Comparison of ENCODE assay signal across 8 cellular contexts in the genomic region with DNA sequence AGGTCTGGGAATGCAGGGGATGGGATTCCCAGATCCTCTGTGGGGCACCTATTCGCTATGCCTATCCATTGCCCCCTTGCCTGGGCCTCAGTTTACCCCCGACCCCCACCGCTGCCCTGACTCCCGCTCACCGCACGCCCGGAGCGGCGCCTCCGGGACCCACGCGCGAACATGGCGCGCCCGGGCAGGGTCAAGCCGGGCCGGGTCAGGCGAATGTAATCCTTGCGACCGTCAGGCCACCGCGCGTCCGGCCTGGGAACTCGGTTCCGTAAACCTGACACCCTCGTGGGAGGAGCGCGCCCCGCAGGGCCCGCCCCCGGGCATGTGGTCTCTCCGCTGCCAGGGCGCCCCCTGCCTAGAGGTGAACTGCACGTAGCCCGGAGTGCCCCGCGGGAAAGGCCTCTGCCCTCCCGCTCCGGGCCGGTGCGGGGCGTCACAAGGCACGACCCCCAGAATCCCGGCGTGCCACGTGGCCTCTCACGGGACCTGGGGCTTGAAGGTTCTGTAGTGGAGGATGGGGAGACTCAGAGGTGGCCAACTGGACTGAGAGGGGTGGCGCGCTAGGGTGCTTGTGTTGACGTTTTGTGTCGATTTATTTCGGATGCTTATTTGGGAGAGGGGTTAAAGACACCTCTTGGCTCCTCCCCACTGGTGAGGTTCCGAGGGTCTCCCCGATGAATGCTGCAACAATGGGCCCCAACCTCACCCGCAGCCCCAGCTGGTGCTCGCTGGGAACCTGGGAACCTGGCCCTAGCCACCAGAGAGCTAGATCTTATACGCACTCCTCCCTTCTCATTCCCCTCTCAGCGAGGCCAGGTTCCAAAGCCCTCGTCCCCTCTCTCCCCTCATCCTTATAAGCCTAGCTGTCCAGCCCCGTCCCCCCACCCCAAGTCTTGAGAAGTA. TPM values are rescaled to one million over a fixed set of nuclear protein-coding genes. Genes with fewer than 3 reads are reported as not detected.
DNase-seq lines count a peak whose midpoint lies in the region; ATAC-seq and TF ChIP-seq lines count a peak whose summit lies in the region.

A gene with protein sequence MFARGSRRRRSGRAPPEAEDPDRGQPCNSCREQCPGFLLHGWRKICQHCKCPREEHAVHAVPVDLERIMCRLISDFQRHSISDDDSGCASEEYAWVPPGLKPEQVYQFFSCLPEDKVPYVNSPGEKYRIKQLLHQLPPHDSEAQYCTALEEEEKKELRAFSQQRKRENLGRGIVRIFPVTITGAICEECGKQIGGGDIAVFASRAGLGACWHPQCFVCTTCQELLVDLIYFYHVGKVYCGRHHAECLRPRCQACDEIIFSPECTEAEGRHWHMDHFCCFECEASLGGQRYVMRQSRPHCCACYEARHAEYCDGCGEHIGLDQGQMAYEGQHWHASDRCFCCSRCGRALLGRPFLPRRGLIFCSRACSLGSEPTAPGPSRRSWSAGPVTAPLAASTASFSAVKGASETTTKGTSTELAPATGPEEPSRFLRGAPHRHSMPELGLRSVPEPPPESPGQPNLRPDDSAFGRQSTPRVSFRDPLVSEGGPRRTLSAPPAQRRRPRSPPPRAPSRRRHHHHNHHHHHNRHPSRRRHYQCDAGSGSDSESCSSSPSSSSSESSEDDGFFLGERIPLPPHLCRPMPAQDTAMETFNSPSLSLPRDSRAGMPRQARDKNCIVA (minus strand): TSS at position 249 of the 903 bp plus-strand sequence. CDS start 76 bp downstream, at position 173.

- no peaks in the 10 kb centered on the region for H3K9me3 Mint-ChIP-seq in CD4-positive, alpha-beta T cell

- TF ChIP-seq CTCF in CD4-positive, alpha-beta T cell (IDR thresholded peaks at IDR 0.05) = peak; percentile 31
- TF ChIP-seq CTCF in VCaP (conservative IDR thresholded peaks at IDR 0.05) = peak; percentile 36; the same call in 1 of the 2 replicates

- peak within 1 kb of the TSS; percentile 86 for H3K4me3 Mint-ChIP-seq in CD4-positive, alpha-beta T cell

- no peaks in the 10 kb centered on the region for H3K9me3 ChIP-seq in CD4-positive, alpha-beta T cell (ENCODE audit: control insufficient read depth, low read length)

- peak within 1 kb of the TSS; percentile 69 for H3K27ac Mint-ChIP-seq in CD4-positive, alpha-beta T cell

- intact Hi-C loops in CD4-positive, alpha-beta T cell (cut with DNase I, micrococcal nuclease) = no loop called here

- H3K27me3 Mint-ChIP-seq in CD4-positive, alpha-beta T cell = no peaks in the 10 kb centered on the region

- H3K4me1 Mint-ChIP-seq in CD4-positive, alpha-beta T cell (ENCODE audit: low read depth) = peaks cover 23% of the 10 kb centered on the region

- POLR2A ChIA-PET in CD4-positive, alpha-beta T cell (lab: Charles Lee) = no interaction called here

- peaks cover 8% of the 10 kb centered on the region for H3K36me3 Mint-ChIP-seq in CD4-positive, alpha-beta T cell (ENCODE audit: low read depth)

- peak; percentile 10 for ATAC-seq in CD4-positive, alpha-beta T cell (ENCODE audit: poor library complexity)
- ATAC-seq in GM21367 (IDR thresholded peaks at IDR 0.05; ENCODE audit: unreplicated experiment) = peak; percentile 28
- no peak for ATAC-seq in SK-N-SH treated with all-trans-retinoic acid at 6 μM for 48 hours

- DNase-seq in CD4-positive, alpha-beta T cell = peak; percentile 37 to 75 (median 59)
- DNase-seq in NCI-H146 (lab: John Stamatoyannopoulos, UW) (peak; percentile 72), caudate nucleus (lab: John Stamatoyannopoulos, UW) (peak in 37 of 61 donors; percentile 1 to 62 (median 18)), kidney tubule cell (ENCODE audit: low spot score) (peak; percentile 74)
- peak; percentile 70 for DNase-seq in stimulated activated CD4-positive, alpha-beta T cell treated with anti-CD3 and anti-CD28 coated beads, Interleukin-4, amount 100 ng/mL, for 24 hours

- H3K27me3 ChIP-seq in CD4-positive, alpha-beta T cell (ENCODE audit: control insufficient read depth, insufficient read depth, low read length) = no peaks in the 10 kb centered on the region

- H3K27ac ChIP-seq in CD4-positive, alpha-beta T cell (ENCODE audit: low read depth, low read length) = peak within 1 kb of the TSS; percentile 29
- H3K27ac ChIP-seq in VCaP (peak within 1 kb of the TSS; percentile 27; the same call in 1 of the 2 replicates), caudate nucleus (ENCODE audit: low read depth, low read length) (peak within 1 kb of the TSS; percentile 58)

- CTCF ChIA-PET in CD4-positive, alpha-beta T cell (lab: Charles Lee) = no interaction called here

TF ChIP-seq in SK-N-SH treated with all-trans-retinoic acid at 6 μM for 48 hours, 23 proteins besides CTCF, POLR2A, EP300 and RAD21:
- TF ChIP-seq, protein P1, sequence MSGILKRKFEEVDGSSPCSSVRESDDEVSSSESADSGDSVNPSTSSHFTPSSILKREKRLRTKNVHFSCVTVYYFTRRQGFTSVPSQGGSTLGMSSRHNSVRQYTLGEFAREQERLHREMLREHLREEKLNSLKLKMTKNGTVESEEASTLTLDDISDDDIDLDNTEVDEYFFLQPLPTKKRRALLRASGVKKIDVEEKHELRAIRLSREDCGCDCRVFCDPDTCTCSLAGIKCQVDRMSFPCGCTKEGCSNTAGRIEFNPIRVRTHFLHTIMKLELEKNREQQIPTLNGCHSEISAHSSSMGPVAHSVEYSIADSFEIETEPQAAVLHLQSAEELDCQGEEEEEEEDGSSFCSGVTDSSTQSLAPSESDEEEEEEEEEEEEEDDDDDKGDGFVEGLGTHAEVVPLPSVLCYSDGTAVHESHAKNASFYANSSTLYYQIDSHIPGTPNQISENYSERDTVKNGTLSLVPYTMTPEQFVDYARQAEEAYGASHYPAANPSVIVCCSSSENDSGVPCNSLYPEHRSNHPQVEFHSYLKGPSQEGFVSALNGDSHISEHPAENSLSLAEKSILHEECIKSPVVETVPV (CRISPR knock-in tag; IDR thresholded peaks at IDR 0.05) = no peak
- TF ChIP-seq ZNF70 (CRISPR knock-in tag; IDR thresholded peaks at IDR 0.05) = no peak
- TF ChIP-seq, protein P2, sequence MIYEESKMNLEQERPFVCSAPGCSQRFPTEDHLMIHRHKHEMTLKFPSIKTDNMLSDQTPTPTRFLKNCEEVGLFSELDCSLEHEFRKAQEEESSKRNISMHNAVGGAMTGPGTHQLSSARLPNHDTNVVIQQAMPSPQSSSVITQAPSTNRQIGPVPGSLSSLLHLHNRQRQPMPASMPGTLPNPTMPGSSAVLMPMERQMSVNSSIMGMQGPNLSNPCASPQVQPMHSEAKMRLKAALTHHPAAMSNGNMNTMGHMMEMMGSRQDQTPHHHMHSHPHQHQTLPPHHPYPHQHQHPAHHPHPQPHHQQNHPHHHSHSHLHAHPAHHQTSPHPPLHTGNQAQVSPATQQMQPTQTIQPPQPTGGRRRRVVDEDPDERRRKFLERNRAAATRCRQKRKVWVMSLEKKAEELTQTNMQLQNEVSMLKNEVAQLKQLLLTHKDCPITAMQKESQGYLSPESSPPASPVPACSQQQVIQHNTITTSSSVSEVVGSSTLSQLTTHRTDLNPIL (CRISPR knock-in tag; IDR thresholded peaks at IDR 0.05; ENCODE audit: low read depth) = no peak
- TF ChIP-seq ZFP30 (CRISPR knock-in tag; IDR thresholded peaks at IDR 0.05) = no peak
- no peak for TF ChIP-seq ARNTL (CRISPR knock-in tag; IDR thresholded peaks at IDR 0.05; ENCODE audit: borderline replicate concordance, low read depth)
- no peak for TF ChIP-seq PPARA (CRISPR knock-in tag; IDR thresholded peaks at IDR 0.05; ENCODE audit: borderline replicate concordance)
- no peak for TF ChIP-seq BACH2 (CRISPR knock-in tag; IDR thresholded peaks at IDR 0.05; ENCODE audit: borderline replicate concordance)
- no peak for TF ChIP-seq ZNF8 (CRISPR knock-in tag; IDR thresholded peaks at IDR 0.05)
- no peak for TF ChIP-seq TCF4 (CRISPR knock-in tag; IDR thresholded peaks at IDR 0.05; ENCODE audit: borderline replicate concordance)
- TF ChIP-seq TOX (CRISPR knock-in tag; IDR thresholded peaks at IDR 0.05; ENCODE audit: borderline replicate concordance) = no peak
- TF ChIP-seq, protein P3, sequence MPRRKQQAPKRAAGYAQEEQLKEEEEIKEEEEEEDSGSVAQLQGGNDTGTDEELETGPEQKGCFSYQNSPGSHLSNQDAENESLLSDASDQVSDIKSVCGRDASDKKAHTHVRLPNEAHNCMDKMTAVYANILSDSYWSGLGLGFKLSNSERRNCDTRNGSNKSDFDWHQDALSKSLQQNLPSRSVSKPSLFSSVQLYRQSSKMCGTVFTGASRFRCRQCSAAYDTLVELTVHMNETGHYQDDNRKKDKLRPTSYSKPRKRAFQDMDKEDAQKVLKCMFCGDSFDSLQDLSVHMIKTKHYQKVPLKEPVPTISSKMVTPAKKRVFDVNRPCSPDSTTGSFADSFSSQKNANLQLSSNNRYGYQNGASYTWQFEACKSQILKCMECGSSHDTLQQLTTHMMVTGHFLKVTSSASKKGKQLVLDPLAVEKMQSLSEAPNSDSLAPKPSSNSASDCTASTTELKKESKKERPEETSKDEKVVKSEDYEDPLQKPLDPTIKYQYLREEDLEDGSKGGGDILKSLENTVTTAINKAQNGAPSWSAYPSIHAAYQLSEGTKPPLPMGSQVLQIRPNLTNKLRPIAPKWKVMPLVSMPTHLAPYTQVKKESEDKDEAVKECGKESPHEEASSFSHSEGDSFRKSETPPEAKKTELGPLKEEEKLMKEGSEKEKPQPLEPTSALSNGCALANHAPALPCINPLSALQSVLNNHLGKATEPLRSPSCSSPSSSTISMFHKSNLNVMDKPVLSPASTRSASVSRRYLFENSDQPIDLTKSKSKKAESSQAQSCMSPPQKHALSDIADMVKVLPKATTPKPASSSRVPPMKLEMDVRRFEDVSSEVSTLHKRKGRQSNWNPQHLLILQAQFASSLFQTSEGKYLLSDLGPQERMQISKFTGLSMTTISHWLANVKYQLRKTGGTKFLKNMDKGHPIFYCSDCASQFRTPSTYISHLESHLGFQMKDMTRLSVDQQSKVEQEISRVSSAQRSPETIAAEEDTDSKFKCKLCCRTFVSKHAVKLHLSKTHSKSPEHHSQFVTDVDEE (CRISPR knock-in tag; IDR thresholded peaks at IDR 0.05) = no peak
- no peak for TF ChIP-seq GLIS3 (CRISPR knock-in tag; IDR thresholded peaks at IDR 0.05)
- no peak for TF ChIP-seq ZNF565 (CRISPR knock-in tag; conservative IDR thresholded peaks at IDR 0.05; ENCODE audit: low read depth)
- no peak for TF ChIP-seq ESRRG (CRISPR knock-in tag; IDR thresholded peaks at IDR 0.05)
- TF ChIP-seq ZFP3 (CRISPR knock-in tag; IDR thresholded peaks at IDR 0.05) = no peak

RNA-seq across cellular contexts. Expression of the gene that starts here (rescaled TPM):
- total RNA-seq in CD4-positive, alpha-beta T cell = 1 to 10 TPM; 1.8 to 2.3 TPM

Comparison
In these comparisons a context has a peak if more than half of its experiments do, and no peak if none do; other contexts are left out.
1. DNase-seq: peak in every context shown above with its lines; median percentile 74 in kidney tubule cell; 72 in NCI-H146; 70 in stimulated activated CD4-positive, alpha-beta T cell treated with anti-CD3 and anti-CD28 coated beads, Interleukin-4, amount 100 ng/mL, for 24 hours; 59 in CD4-positive, alpha-beta T cell; 18 in caudate nucleus.